ENCODE assay signal across 30 cellular contexts in the genomic region with DNA sequence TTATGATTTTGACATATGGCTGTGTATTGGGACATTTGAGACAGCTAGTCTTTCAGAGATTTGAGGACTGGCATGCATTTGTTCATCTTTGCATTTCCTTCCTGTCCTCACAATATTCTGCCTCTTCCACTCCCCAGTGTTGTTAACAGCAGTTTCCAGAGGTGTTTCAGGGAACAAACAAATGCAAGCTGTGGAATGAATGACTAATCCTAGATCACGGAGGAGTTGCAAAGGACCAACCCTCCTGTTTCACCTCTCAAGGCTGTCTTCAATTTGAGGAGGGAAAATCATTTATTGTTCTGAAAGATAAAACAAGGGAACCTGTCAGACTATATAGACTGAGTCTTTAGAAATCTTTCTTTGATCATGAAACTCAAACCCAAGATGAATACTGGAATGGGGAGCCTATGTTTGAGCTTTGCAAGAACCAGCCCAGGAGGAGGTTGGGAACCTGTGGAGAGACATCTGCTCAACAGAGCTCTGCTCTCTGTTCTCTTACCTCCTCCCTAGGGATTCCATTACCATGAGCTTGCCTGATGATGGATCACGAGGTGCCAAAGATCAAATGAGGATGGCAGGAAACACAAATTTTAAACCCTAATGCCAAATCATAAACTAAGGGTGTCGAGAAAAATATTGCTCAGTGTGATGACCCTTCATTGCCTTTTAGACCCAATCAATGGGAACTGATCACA.
DNase-seq lines count a peak whose midpoint lies in the region; ATAC-seq and TF ChIP-seq lines count a peak whose summit lies in the region.
"Had no signal": no experiment of that assay in that cellular context is flagged by ENCODE, and none has a peak within 500 bp of the region (broad histone marks: within the 10 kb centered on the region; RNA-seq: fewer than 3 reads in every experiment).

No MANE protein-coding gene starts in this region.

- no peaks in the 10 kb centered on the region for H3K9me3 Mint-ChIP-seq in endodermal cell
- H3K9me3 Mint-ChIP-seq: activated naive CD4-positive, alpha-beta T cell treated with anti-CD3 and anti-CD28 coated beads, Interleukin-2, amount 50 U/mL, for 72 hours; CD4-positive, alpha-beta memory T cell; stimulated activated naive CD8-positive, alpha-beta T cell treated with anti-CD3 and anti-CD28 coated beads, Interleukin-15, amount 100 ng/mL, for 72 hours had no signal

- H3K27me3 Mint-ChIP-seq in endodermal cell (ENCODE audit: insufficient read depth), result peaks cover 16% of the 10 kb centered on the region

- H3K4me3 Mint-ChIP-seq in endodermal cell, result no peak overlapping the region
- H3K4me3 Mint-ChIP-seq: activated CD8-positive, alpha-beta T cell treated with anti-CD3 and anti-CD28 coated beads, Interleukin-2, amount 10 ng/mL, durations not matched to agents 7 days and 5 days; CD4-positive, alpha-beta memory T cell; mesothelial cell of epicardium; stimulated activated naive CD8-positive, alpha-beta T cell treated with anti-CD3 and anti-CD28 coated beads, Interleukin-15, amount 100 ng/mL, for 72 hours had no signal

- TF ChIP-seq CTCF in endodermal cell (conservative IDR thresholded peaks at IDR 0.05), result no peak

- no peaks in the 10 kb centered on the region for H3K36me3 ChIP-seq in endodermal cell (ENCODE audit: control insufficient read depth, insufficient read depth, low read length)
- H3K36me3 ChIP-seq: heart right ventricle, spleen, thoracic aorta had no signal

- H3K27ac ChIP-seq in endodermal cell (ENCODE audit: low read depth, low read length), result no peak overlapping the region
- H3K27ac ChIP-seq: coronary artery, heart right ventricle, spleen, thoracic aorta had no signal

- H3K27me3 ChIP-seq in endodermal cell (ENCODE audit: control insufficient read depth, insufficient read depth, low read length, poor library complexity, severe bottlenecking), result no peaks in the 10 kb centered on the region

- no peak overlapping the region for H3K4me3 ChIP-seq in endodermal cell (ENCODE audit: low read length)
- H3K4me3 ChIP-seq: coronary artery, heart right ventricle, spleen, thoracic aorta had no signal

- ATAC-seq in HG03175 (IDR thresholded peaks at IDR 0.05; ENCODE audit: unreplicated experiment) (no peak), GM21786 (IDR thresholded peaks at IDR 0.05; ENCODE audit: unreplicated experiment) (no peak)
- ATAC-seq: activated CD8-positive, alpha-beta T cell treated with anti-CD3 and anti-CD28 coated beads, Interleukin-2, amount 10 ng/mL, durations not matched to agents 7 days and 5 days; activated naive CD4-positive, alpha-beta T cell treated with anti-CD3 and anti-CD28 coated beads, Interleukin-2, amount 50 U/mL, for 72 hours; heart right ventricle; left ventricle myocardium superior; Panc1; right cardiac atrium; stimulated activated naive CD8-positive, alpha-beta T cell treated with anti-CD3 and anti-CD28 coated beads, Interleukin-15, amount 100 ng/mL, for 72 hours had no signal

- no peak overlapping the region for H3K9ac ChIP-seq in endodermal cell (ENCODE audit: extremely low read depth, low read length, poor library complexity, severe bottlenecking)

- H3K27ac Mint-ChIP-seq in endodermal cell, result no peak overlapping the region
- H3K27ac Mint-ChIP-seq: activated CD8-positive, alpha-beta T cell treated with anti-CD3 and anti-CD28 coated beads, Interleukin-2, amount 10 ng/mL, durations not matched to agents 7 days and 5 days; activated naive CD4-positive, alpha-beta T cell treated with anti-CD3 and anti-CD28 coated beads, Interleukin-2, amount 50 U/mL, for 72 hours; CD4-positive, alpha-beta memory T cell; mesothelial cell of epicardium; stimulated activated naive CD8-positive, alpha-beta T cell treated with anti-CD3 and anti-CD28 coated beads, Interleukin-15, amount 100 ng/mL, for 72 hours had no signal

- H3K4me1 ChIP-seq in endodermal cell (ENCODE audit: control insufficient read depth, insufficient read depth, low read length), result peaks cover 9% of the 10 kb centered on the region
- H3K4me1 ChIP-seq: heart right ventricle had no signal

- H3K4me1 Mint-ChIP-seq in endodermal cell, result peaks cover 12% of the 10 kb centered on the region
- H3K4me1 Mint-ChIP-seq: stimulated activated naive CD8-positive, alpha-beta T cell treated with anti-CD3 and anti-CD28 coated beads, Interleukin-15, amount 100 ng/mL, for 72 hours had no signal

- no peaks in the 10 kb centered on the region for H3K36me3 Mint-ChIP-seq in endodermal cell (ENCODE audit: low read depth)
- H3K36me3 Mint-ChIP-seq: activated naive CD4-positive, alpha-beta T cell treated with anti-CD3 and anti-CD28 coated beads, Interleukin-2, amount 50 U/mL, for 72 hours; CD4-positive, alpha-beta memory T cell; mesothelial cell of epicardium had no signal

- H3K9me3 ChIP-seq in endodermal cell (ENCODE audit: control insufficient read depth, low read length), result no peaks in the 10 kb centered on the region
- H3K9me3 ChIP-seq: heart right ventricle, spleen, thoracic aorta had no signal

- 67 to 78% methylated on average over 3 of the region's 3 CpGs for WGBS in endodermal cell (ENCODE audit: insufficient coverage in 1 of 2, insufficient read length in 1 of 2), 2 experiments

- peak; percentile 29 for DNase-seq in AG08395 (ENCODE audit: low spot score)
- DNase-seq in HCEC 1CT, result peak; percentile 37
- DNase-seq in NCI-H446 treated with DMSO at 0.1 percent for 48 hours (lab: John Stamatoyannopoulos, UW), result peak; percentile 33
- DNase-seq in endodermal cell, result peak; percentile 53
- DNase-seq in activated CD4-positive, alpha-beta T cell treated with anti-CD3 and anti-CD28 coated beads for 1 hour, result no peak
- no peak for DNase-seq in NOMO-1 treated with DMSO at 0.1 percent for 48 hours (lab: John Stamatoyannopoulos, UW; ENCODE audit: unreplicated experiment)
- DNase-seq: activated CD4-positive, alpha-beta T cell treated with anti-CD3 and anti-CD28 coated beads for 4 hours; activated CD8-positive, alpha-beta T cell treated with anti-CD3 and anti-CD28 coated beads, Interleukin-2, amount 10 ng/mL, durations not matched to agents 7 days and 5 days; activated effector memory CD4-positive, alpha-beta T cell treated with Interleukin-2 at 50 U/mL for 16 hours; AML-193; CD4-positive, alpha-beta memory T cell; effector memory CD4-positive, alpha-beta T cell; H7; heart right ventricle; kidney; left ventricle myocardium superior; NCI-H526; right cardiac atrium; SHP77 treated with DMSO at 0.1 percent for 48 hours; spleen; stimulated activated CD4-positive, alpha-beta T cell treated with anti-CD3 and anti-CD28 coated beads, Interleukin-2, amount 100 ng/mL, for 24 hours; stimulated activated CD8-positive, alpha-beta memory T cell treated with anti-CD3 and anti-CD28 coated beads, Interleukin-4, amount 100 ng/mL, for 48 hours; stimulated activated naive CD8-positive, alpha-beta T cell treated with anti-CD3 and anti-CD28 coated beads, Interleukin-15, amount 100 ng/mL, for 72 hours had no signal

Comparison
In these comparisons a context has a peak if more than half of its experiments do, and no peak if none do; other contexts are left out.
1. DNase-seq: peak in AG08395 (single experiment), HCEC 1CT (single experiment), NCI-H446 treated with DMSO at 0.1 percent for 48 hours (single experiment) and endodermal cell (single experiment); none in activated CD4-positive, alpha-beta T cell treated with anti-CD3 and anti-CD28 coated beads for 1 hour (single experiment) and NOMO-1 treated with DMSO at 0.1 percent for 48 hours (single experiment).